8 cellular contexts compared by ENCODE assay signal in genomic region chr12:57239587-57240068, GRCh38. TPM values are rescaled to one million over a fixed set of nuclear protein-coding genes. Genes with fewer than 3 reads are reported as not detected.
DNase-seq lines count a peak whose midpoint lies in the region; ATAC-seq, FAIRE-seq and TF ChIP-seq lines count a peak whose summit lies in the region.

No MANE protein-coding gene starts in this region.

- H4K20me1 ChIP-seq in DOHH2 (ENCODE audit: control insufficient read depth, insufficient read depth, low read depth, low read length): 0 out of 2 replicates have a peak, but pooled peaks cover 2% of the 10 kb centered on the region
- no peaks in the 10 kb centered on the region for H4K20me1 ChIP-seq in KMS-11 (ENCODE audit: insufficient read depth)
- H4K20me1 ChIP-seq in GM12878 (ENCODE audit: control insufficient read depth, insufficient read depth): peaks cover 2% of the 10 kb centered on the region; the same call in 1 of the 2 replicates

- H3K27ac ChIP-seq in DOHH2 (ENCODE audit: low read depth, low read length) (peak overlapping the region; percentile 98), KMS-11 (no peak overlapping the region), GM12878 (ENCODE audit: control insufficient read depth, insufficient read depth) (no peak overlapping the region)

- no peak for TF ChIP-seq CTCF in DOHH2 (IDR thresholded peaks at IDR 0.05; ENCODE audit: low read depth, low read length, poor library complexity, severe bottlenecking)
- no peak for TF ChIP-seq CTCF in KMS-11 (conservative IDR thresholded peaks at IDR 0.05; ENCODE audit: low read depth, low read length)
- TF ChIP-seq CTCF in GM12878 (IDR thresholded peaks at IDR 0.05 in 2 of 3, conservative IDR thresholded peaks at IDR 0.05 in 1 of 3; ENCODE audit: control insufficient read depth in 2 of 3, extremely low read depth in 1 of 3, insufficient read depth in 1 of 3, low read depth in 3 of 3, low read length in 3 of 3): no peak

- peaks cover 17% of the 10 kb centered on the region for H3K79me2 ChIP-seq in DOHH2 (ENCODE audit: control insufficient read depth, low read length)
- no peaks in the 10 kb centered on the region for H3K79me2 ChIP-seq in KMS-11 (ENCODE audit: insufficient read depth, low read depth)
- H3K79me2 ChIP-seq in GM12878 (ENCODE audit: control insufficient read depth, insufficient read depth, low read length): no peaks in the 10 kb centered on the region

- BruUV-seq in GM12878 (replicated peaks; lab: Mats Ljungman, UMichigan): no TSS peak

- H2AFZ ChIP-seq in KMS-11 (ENCODE audit: low read depth) (peak overlapping the region; percentile 95), GM12878 (ENCODE audit: control insufficient read depth, low read depth, low read length) (peak overlapping the region; percentile 2)

- no peak for FAIRE-seq in GM12878 (lab: Jason Lieb, UNC)

- WGBS in GM12878 (ENCODE audit: insufficient coverage, insufficient replicate concordance, low lambda C conversion rate, missing lambda C conversion rate): under 1% methylated on average over 15 of the region's 15 CpGs

- H3F3A ChIP-seq in DOHH2 (ENCODE audit: control insufficient read depth, insufficient read depth): peaks cover 37% of the 10 kb centered on the region

- no peaks in the 10 kb centered on the region for H3K9me3 ChIP-seq in DOHH2 (ENCODE audit: control insufficient read depth, insufficient read depth, low read length)
- H3K9me3 ChIP-seq in GM12878 (replicated peaks; ENCODE audit: control insufficient read depth, insufficient read depth, low read length): no peaks in the 10 kb centered on the region

- no peak for TF ChIP-seq EP300 in GM12878 (IDR thresholded peaks at IDR 0.05; ENCODE audit: borderline replicate concordance in 1 of 2, control insufficient read depth in 1 of 2, low read depth in 2 of 2, low read length in 2 of 2)

- H3K4me3 ChIP-seq in DOHH2 (ENCODE audit: low read length) (peak overlapping the region; percentile 87), KMS-11 (IDR thresholded peaks at IDR 0.05; ENCODE audit: insufficient read depth, low read depth, low read length) (no peak overlapping the region), GM12878 (peak overlapping the region; percentile 68)

- H3K9me2 ChIP-seq in DOHH2 (replicated peaks; ENCODE audit: control insufficient read depth, low read length): no peaks in the 10 kb centered on the region

- peak overlapping the region; percentile 99 for H3K4me2 ChIP-seq in DOHH2 (ENCODE audit: low read length)
- peak overlapping the region; percentile 99 for H3K4me2 ChIP-seq in KMS-11
- H3K4me2 ChIP-seq in GM12878 (ENCODE audit: control insufficient read depth, insufficient read depth): peak overlapping the region; percentile 93

- TF ChIP-seq POLR2A in GM12878 (IDR thresholded peaks at IDR 0.05; ENCODE audit: low read depth, low read length): no peak

- intact Hi-C loops in GM12878 (cut with micrococcal nuclease; ENCODE audit: unreplicated experiment): loop anchor here (1.0 to 5.0 kb wide), 2 partner anchors 26 to 117 kb away; no protein-coding TSS in a partner anchor
- intact Hi-C loops in head of caudate nucleus (cut with DNase I): loop anchor here (5.0 kb wide), 1 partner anchor 32 kb away; no protein-coding TSS in a partner anchor

- POLR2A ChIA-PET in GM12878 (lab: Charles Lee): interaction anchor here (0.5 to 2.8 kb wide), 4 partner anchors 10 to 219 kb away, joined by 3 to 15 read pairs (median 6); partner anchors contain the start of gene SHMT2

- peaks cover 26% of the 10 kb centered on the region for H3K36me3 ChIP-seq in DOHH2 (ENCODE audit: control insufficient read depth, low read length)
- no peaks in the 10 kb centered on the region for H3K36me3 ChIP-seq in KMS-11 (ENCODE audit: insufficient read depth)
- no peaks in the 10 kb centered on the region; a peak in 2 of 4 replicates for H3K36me3 ChIP-seq in GM12878 (ENCODE audit: control insufficient read depth in 2 of 2, insufficient read depth in 2 of 2, low read length in 1 of 2)

- RAD21 ChIA-PET in GM12878 (lab: Charles Lee; ENCODE audit: unreplicated experiment): interaction anchor here (0.7 to 14.4 kb wide), 8 partner anchors 10 to 214 kb away, joined by 3 to 85 read pairs (median 5); partner anchors contain the start of genes INHBE and SHMT2

- SMC1A ChIA-PET in GM12878 (lab: Charles Lee; ENCODE audit: uncharacterized antibody, unreplicated experiment): interaction anchor here (0.6 to 8.1 kb wide), 4 partner anchors 10 to 615 kb away, joined by 3 to 55 read pairs (median 7); partner anchors contain the start of gene SHMT2

- CTCF ChIA-PET in GM12878 (lab: Yijun Ruan, JAX): interaction anchor here (0.8 to 10.7 kb wide), 13 partner anchors 11 to 366 kb away, joined by 3 to 271 read pairs (median 4); partner anchors contain the start of genes INHBE, SHMT2, STAC3 and STAT6

- H3K27me3 ChIP-seq in DOHH2 (ENCODE audit: control insufficient read depth, low read length) (no peaks in the 10 kb centered on the region), KMS-11 (ENCODE audit: insufficient read depth, low read depth) (peaks cover 64% of the 10 kb centered on the region), GM12878 (replicated peaks in 1 of 2; ENCODE audit: control insufficient read depth in 2 of 2, insufficient read depth in 2 of 2, low read length in 1 of 2) (peaks cover 5 to 8% of the 10 kb centered on the region in 2 experiments; a peak in 3 of 4 replicates)

- no peak for TF ChIP-seq RAD21 in GM12878 (IDR thresholded peaks at IDR 0.05; ENCODE audit: insufficient read depth, low read depth, low read length)

- DNase-seq in GM12878 (ENCODE audit: low read depth, low spot score): no peak
- DNase-seq in myocyte (ENCODE audit: low read depth): peak; percentile 13
- no peak for DNase-seq in head of caudate nucleus

- peak overlapping the region; percentile 57; the same call in 1 of the 2 replicates for H3K9ac ChIP-seq in KMS-11
- H3K9ac ChIP-seq in GM12878 (ENCODE audit: control insufficient read depth, insufficient read depth, low read length): peak overlapping the region; percentile 47; the same call in 1 of the 2 replicates

- in situ Hi-C loops in GM12878 (cut with MboI): no loop called here

- ATAC-seq in GM12878 (peak; percentile 0; the same call in 1 of the 3 replicates), HG03159 (IDR thresholded peaks at IDR 0.05; ENCODE audit: unreplicated experiment) (no peak), GM19023 (IDR thresholded peaks at IDR 0.05; ENCODE audit: unreplicated experiment) (no peak), HG02623 (IDR thresholded peaks at IDR 0.05; ENCODE audit: unreplicated experiment) (no peak)

- H3K4me1 ChIP-seq in DOHH2 (ENCODE audit: control insufficient read depth, low read length) (peaks cover 75% of the 10 kb centered on the region), KMS-11 (ENCODE audit: low read depth, poor library complexity, severe bottlenecking) (peaks cover 59% of the 10 kb centered on the region), GM12878 (ENCODE audit: control insufficient read depth, insufficient read depth, low read length) (peaks cover 50% of the 10 kb centered on the region)

RNA-seq across cellular contexts. Expression of gene SHMT2, which starts 10.1 kb away (rescaled TPM):
- 103 and 117 TPM in 2 replicates for total RNA-seq in GM12878 (2013; cell fraction: nucleolus; rRNA removed)
- total RNA-seq in GM12878 (2014; rRNA removed) (247 and 292 TPM in 2 replicates), GM12878 (2014; rRNA removed; fragmentation: Illumina TruSeq; extraction: Trizol) (147 and 158 TPM in 2 replicates), GM12878 (2021) (288 and 297 TPM in 2 replicates), myocyte (147 and 153 TPM in 2 replicates)
- 113 TPM for polyA plus RNA-seq in GM12878 (2011; ENCODE audit: low read depth)
- polyA plus RNA-seq in GM12878 (2011; rRNA removed) (93.5 and 253 TPM in 2 replicates), GM12878 (2014; fragmentation: Illumina TruSeq; extraction: Trizol) (96.4 and 282 TPM in 2 replicates), GM12878 (2014; fragmentation: Nextera tagmentation; extraction: Ambion mirVana) (10 to 100 TPM; 57.0 to 65.6 TPM), GM12878 (2014; rRNA removed) (193 and 221 TPM in 2 replicates), GM12878 (2016; fragmentation: Nextera tagmentation; extraction: Ambion mirVana) (100 to 1,000 TPM; 153 to 178 TPM)
- 380 and 408 TPM in 2 replicates for polyA plus RNA-seq in GM12878 (2011; cell fraction: cytosol; rRNA removed)
- 498 and 628 TPM in 2 replicates for polyA plus RNA-seq in GM12878 (2011; cell fraction: nucleus; rRNA removed)
- polyA plus RNA-seq in GM12878 (2012): 207 and 235 TPM in 2 replicates
- 217 and 275 TPM in 2 replicates for polyA minus RNA-seq in GM12878 (2011; rRNA and poly(A)+ RNA removed)
- 110 and 146 TPM in 2 replicates for polyA minus RNA-seq in GM12878 (2011; cell fraction: cytosol; rRNA and poly(A)+ RNA removed)
- 118 and 173 TPM in 2 replicates for polyA minus RNA-seq in GM12878 (2011; cell fraction: nucleus; rRNA and poly(A)+ RNA removed)
- 292 TPM for polyA plus RNA-seq in myocyte (2012)

RNA-seq across cellular contexts. Expression of gene STAC3, which starts 11.4 kb away (rescaled TPM):
- total RNA-seq in GM12878 (2013; cell fraction: nucleolus; rRNA removed): 3.2 and 4.8 TPM in 2 replicates
- 2.7 and 3.6 TPM in 2 replicates for total RNA-seq in GM12878 (2014; rRNA removed)
- 3.3 and 4.0 TPM in 2 replicates for total RNA-seq in GM12878 (2014; rRNA removed; fragmentation: Illumina TruSeq; extraction: Trizol)
- 5.5 and 5.7 TPM in 2 replicates for total RNA-seq in GM12878 (2021)
- polyA plus RNA-seq in GM12878 (2011; ENCODE audit: low read depth): 3.8 TPM
- polyA plus RNA-seq in GM12878 (2011; rRNA removed): 8.8 and 10.4 TPM in 2 replicates
- 7.2 and 7.5 TPM in 2 replicates for polyA plus RNA-seq in GM12878 (2011; cell fraction: cytosol; rRNA removed)
- 9.9 and 11.7 TPM in 2 replicates for polyA plus RNA-seq in GM12878 (2011; cell fraction: nucleus; rRNA removed)
- 6.6 and 7.7 TPM in 2 replicates for polyA plus RNA-seq in GM12878 (2012)
- 9.8 and 9.9 TPM in 2 replicates for polyA plus RNA-seq in GM12878 (2014; fragmentation: Illumina TruSeq; extraction: Trizol)
- polyA plus RNA-seq in GM12878 (2014; fragmentation: Nextera tagmentation; extraction: Ambion mirVana): under 1 TPM; 0.49 to 0.55 TPM
- polyA plus RNA-seq in GM12878 (2014; rRNA removed): 8.3 and 9.4 TPM in 2 replicates
- polyA plus RNA-seq in GM12878 (2016; fragmentation: Nextera tagmentation; extraction: Ambion mirVana): 1 to 10 TPM; 1.7 to 2.1 TPM
- 4.6 and 5.5 TPM in 2 replicates for polyA minus RNA-seq in GM12878 (2011; rRNA and poly(A)+ RNA removed)
- polyA minus RNA-seq in GM12878 (2011; cell fraction: cytosol; rRNA and poly(A)+ RNA removed): 3.5 and 3.9 TPM in 2 replicates
- polyA minus RNA-seq in GM12878 (2011; cell fraction: nucleus; rRNA and poly(A)+ RNA removed): 2.2 and 2.3 TPM in 2 replicates
- 594 and 728 TPM in 2 replicates for total RNA-seq in myocyte
- polyA plus RNA-seq in myocyte (2012): 337 TPM

RNA-seq across cellular contexts. Expression of gene NXPH4, which starts 23.0 kb away (rescaled TPM):
- 0.48 TPM in 1 of 2 replicates, not detected in the other for total RNA-seq in GM12878 (2013; cell fraction: nucleolus; rRNA removed)
- not detected in 2 replicates for total RNA-seq in GM12878 (2014; rRNA removed)
- not detected in 2 replicates for total RNA-seq in GM12878 (2014; rRNA removed; fragmentation: Illumina TruSeq; extraction: Trizol)
- total RNA-seq in GM12878 (2021): 0.19 and 0.26 TPM in 2 replicates
- polyA plus RNA-seq in GM12878 (2011; ENCODE audit: low read depth): not detected
- polyA plus RNA-seq in GM12878 (2011; rRNA removed): not detected in 2 replicates
- polyA plus RNA-seq in GM12878 (2011; cell fraction: cytosol; rRNA removed): 0.12 TPM in 1 of 2 replicates, not detected in the other
- 0.29 and 0.58 TPM in 2 replicates for polyA plus RNA-seq in GM12878 (2011; cell fraction: nucleus; rRNA removed)
- 0.46 and 0.54 TPM in 2 replicates for polyA plus RNA-seq in GM12878 (2012)
- 0.03 TPM in 1 of 2 replicates, not detected in the other for polyA plus RNA-seq in GM12878 (2014; fragmentation: Illumina TruSeq; extraction: Trizol)
- not detected for polyA plus RNA-seq in GM12878 (2014; fragmentation: Nextera tagmentation; extraction: Ambion mirVana)
- not detected in 2 replicates for polyA plus RNA-seq in GM12878 (2014; rRNA removed)
- polyA plus RNA-seq in GM12878 (2016; fragmentation: Nextera tagmentation; extraction: Ambion mirVana): not detected
- not detected in 2 replicates for polyA minus RNA-seq in GM12878 (2011; rRNA and poly(A)+ RNA removed)
- polyA minus RNA-seq in GM12878 (2011; cell fraction: cytosol; rRNA and poly(A)+ RNA removed): not detected in 2 replicates
- not detected in 2 replicates for polyA minus RNA-seq in GM12878 (2011; cell fraction: nucleus; rRNA and poly(A)+ RNA removed)
- total RNA-seq in myocyte: 2.4 and 4.3 TPM in 2 replicates
- polyA plus RNA-seq in myocyte (2012): 5.5 TPM

Comparison
In these comparisons a context has a peak if more than half of its experiments do, and no peak if none do; other contexts are left out.
1. RNA of gene STAC3, which starts 11.4 kb away (total RNA-seq): 594 to 728 TPM in myocyte; 2.7 to 5.7 TPM in GM12878; every median in the first group is over 10 times any median in the second.
2. Peak in every context shown above with its lines, with median percentiles within 50 percentile points of each other: H3K4me2 ChIP-seq.